ENCODE assay signal across 1 cellular context in genomic region chr17:76353599-76354316, GRCh38.
A peak's percentile ranks its signal among the peaks of the same experiment; 100 is the strongest.
TF ChIP-seq lines count a peak whose summit lies in the region.

A gene with protein sequence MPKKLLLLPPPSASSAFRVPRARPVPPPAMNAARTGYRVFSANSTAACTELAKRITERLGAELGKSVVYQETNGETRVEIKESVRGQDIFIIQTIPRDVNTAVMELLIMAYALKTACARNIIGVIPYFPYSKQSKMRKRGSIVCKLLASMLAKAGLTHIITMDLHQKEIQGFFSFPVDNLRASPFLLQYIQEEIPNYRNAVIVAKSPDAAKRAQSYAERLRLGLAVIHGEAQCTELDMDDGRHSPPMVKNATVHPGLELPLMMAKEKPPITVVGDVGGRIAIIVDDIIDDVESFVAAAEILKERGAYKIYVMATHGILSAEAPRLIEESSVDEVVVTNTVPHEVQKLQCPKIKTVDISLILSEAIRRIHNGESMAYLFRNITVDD (minus strand): TSS chr17:76353916. CDS start chr17:76353703, 213 bp downstream.

TF ChIP-seq in HepG2, 621 proteins besides CTCF, POLR2A, EP300 and RAD21 (continued from another document and continues in another):
- TF ChIP-seq ZNF512 (CRISPR knock-in tag; IDR thresholded peaks at IDR 0.05) (0 out of 2 replicates have a peak, but pooled peaks have one; percentile 2), ERF (CRISPR knock-in tag; IDR thresholded peaks at IDR 0.05) (peak; percentile 95), ZNF772 (CRISPR knock-in tag; IDR thresholded peaks at IDR 0.05) (peak; percentile 94), ATF6 (CRISPR knock-in tag; conservative IDR thresholded peaks at IDR 0.05) (no peak), ZBTB4 (CRISPR knock-in tag; IDR thresholded peaks at IDR 0.05; ENCODE audit: borderline replicate concordance) (peak; percentile 98), ZZZ3 (CRISPR knock-in tag; IDR thresholded peaks at IDR 0.05; ENCODE audit: borderline replicate concordance) (peak; percentile 52; the same call in 1 of the 2 replicates), ZNF629 (CRISPR knock-in tag; conservative IDR thresholded peaks at IDR 0.05) (no peak; the same call in 1 of the 2 replicates), WIZ (CRISPR knock-in tag; IDR thresholded peaks at IDR 0.05) (no peak), ISX (CRISPR knock-in tag; conservative IDR thresholded peaks at IDR 0.05) (no peak), SP2 (CRISPR knock-in tag; IDR thresholded peaks at IDR 0.05) (no peak; the same call in 1 of the 2 replicates), NFIC (IDR thresholded peaks at IDR 0.05; ENCODE audit: low read length) (peak; percentile 79; the same call in 1 of the 2 replicates), ZNF10 (CRISPR knock-in tag; IDR thresholded peaks at IDR 0.05; ENCODE audit: borderline replicate concordance, low read depth) (no peak), NFKBIZ (CRISPR knock-in tag; IDR thresholded peaks at IDR 0.05) (peak; percentile 85; the same call in 1 of the 2 replicates), ZBTB20 (CRISPR knock-in tag; IDR thresholded peaks at IDR 0.05; ENCODE audit: borderline replicate concordance, low read depth) (peak; percentile 80; the same call in 1 of the 2 replicates), PRDM10 (CRISPR knock-in tag; IDR thresholded peaks at IDR 0.05; ENCODE audit: low read depth) (peak; percentile 14; the same call in 1 of the 2 replicates), ZSCAN12 (CRISPR knock-in tag; IDR thresholded peaks at IDR 0.05) (peak; percentile 91; the same call in 1 of the 2 replicates), SRSF9 (IDR thresholded peaks at IDR 0.05; ENCODE audit: borderline replicate concordance, insufficient read depth, low read depth, low read length, poor library complexity, severe bottlenecking) (no peak), ZNF205 (CRISPR knock-in tag; IDR thresholded peaks at IDR 0.05) (peak; percentile 78), MIER2 (CRISPR knock-in tag; IDR thresholded peaks at IDR 0.05) (peak; percentile 57), ETV5 (CRISPR knock-in tag; IDR thresholded peaks at IDR 0.05; ENCODE audit: borderline replicate concordance) (peak; percentile 61), ZNF879 (CRISPR knock-in tag; IDR thresholded peaks at IDR 0.05) (no peak), TBX2 (CRISPR knock-in tag; IDR thresholded peaks at IDR 0.05; ENCODE audit: borderline replicate concordance) (peak; percentile 82), ZNF574 (CRISPR knock-in tag; IDR thresholded peaks at IDR 0.05) (peak; percentile 99), SOX6 (IDR thresholded peaks at IDR 0.05) (no peak), SOX6 (CRISPR knock-in tag; IDR thresholded peaks at IDR 0.05) (peak; percentile 80; the same call in 1 of the 2 replicates), NCOA2 (CRISPR knock-in tag; IDR thresholded peaks at IDR 0.05) (peak; percentile 78), PPARG (CRISPR knock-in tag; conservative IDR thresholded peaks at IDR 0.05) (peak; percentile 50; the same call in 1 of the 2 replicates)
- TF ChIP-seq, protein P1, sequence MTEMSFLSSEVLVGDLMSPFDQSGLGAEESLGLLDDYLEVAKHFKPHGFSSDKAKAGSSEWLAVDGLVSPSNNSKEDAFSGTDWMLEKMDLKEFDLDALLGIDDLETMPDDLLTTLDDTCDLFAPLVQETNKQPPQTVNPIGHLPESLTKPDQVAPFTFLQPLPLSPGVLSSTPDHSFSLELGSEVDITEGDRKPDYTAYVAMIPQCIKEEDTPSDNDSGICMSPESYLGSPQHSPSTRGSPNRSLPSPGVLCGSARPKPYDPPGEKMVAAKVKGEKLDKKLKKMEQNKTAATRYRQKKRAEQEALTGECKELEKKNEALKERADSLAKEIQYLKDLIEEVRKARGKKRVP (CRISPR knock-in tag; IDR thresholded peaks at IDR 0.05) = peak in 1 of 2 experiments; percentile 76; a peak in 1 of 4 replicates
- TF ChIP-seq, protein P2, sequence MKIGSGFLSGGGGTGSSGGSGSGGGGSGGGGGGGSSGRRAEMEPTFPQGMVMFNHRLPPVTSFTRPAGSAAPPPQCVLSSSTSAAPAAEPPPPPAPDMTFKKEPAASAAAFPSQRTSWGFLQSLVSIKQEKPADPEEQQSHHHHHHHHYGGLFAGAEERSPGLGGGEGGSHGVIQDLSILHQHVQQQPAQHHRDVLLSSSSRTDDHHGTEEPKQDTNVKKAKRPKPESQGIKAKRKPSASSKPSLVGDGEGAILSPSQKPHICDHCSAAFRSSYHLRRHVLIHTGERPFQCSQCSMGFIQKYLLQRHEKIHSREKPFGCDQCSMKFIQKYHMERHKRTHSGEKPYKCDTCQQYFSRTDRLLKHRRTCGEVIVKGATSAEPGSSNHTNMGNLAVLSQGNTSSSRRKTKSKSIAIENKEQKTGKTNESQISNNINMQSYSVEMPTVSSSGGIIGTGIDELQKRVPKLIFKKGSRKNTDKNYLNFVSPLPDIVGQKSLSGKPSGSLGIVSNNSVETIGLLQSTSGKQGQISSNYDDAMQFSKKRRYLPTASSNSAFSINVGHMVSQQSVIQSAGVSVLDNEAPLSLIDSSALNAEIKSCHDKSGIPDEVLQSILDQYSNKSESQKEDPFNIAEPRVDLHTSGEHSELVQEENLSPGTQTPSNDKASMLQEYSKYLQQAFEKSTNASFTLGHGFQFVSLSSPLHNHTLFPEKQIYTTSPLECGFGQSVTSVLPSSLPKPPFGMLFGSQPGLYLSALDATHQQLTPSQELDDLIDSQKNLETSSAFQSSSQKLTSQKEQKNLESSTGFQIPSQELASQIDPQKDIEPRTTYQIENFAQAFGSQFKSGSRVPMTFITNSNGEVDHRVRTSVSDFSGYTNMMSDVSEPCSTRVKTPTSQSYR (CRISPR knock-in tag; IDR thresholded peaks at IDR 0.05; ENCODE audit: borderline replicate concordance) = peak; percentile 62; the same call in 1 of the 2 replicates
- TF ChIP-seq, protein P3, sequence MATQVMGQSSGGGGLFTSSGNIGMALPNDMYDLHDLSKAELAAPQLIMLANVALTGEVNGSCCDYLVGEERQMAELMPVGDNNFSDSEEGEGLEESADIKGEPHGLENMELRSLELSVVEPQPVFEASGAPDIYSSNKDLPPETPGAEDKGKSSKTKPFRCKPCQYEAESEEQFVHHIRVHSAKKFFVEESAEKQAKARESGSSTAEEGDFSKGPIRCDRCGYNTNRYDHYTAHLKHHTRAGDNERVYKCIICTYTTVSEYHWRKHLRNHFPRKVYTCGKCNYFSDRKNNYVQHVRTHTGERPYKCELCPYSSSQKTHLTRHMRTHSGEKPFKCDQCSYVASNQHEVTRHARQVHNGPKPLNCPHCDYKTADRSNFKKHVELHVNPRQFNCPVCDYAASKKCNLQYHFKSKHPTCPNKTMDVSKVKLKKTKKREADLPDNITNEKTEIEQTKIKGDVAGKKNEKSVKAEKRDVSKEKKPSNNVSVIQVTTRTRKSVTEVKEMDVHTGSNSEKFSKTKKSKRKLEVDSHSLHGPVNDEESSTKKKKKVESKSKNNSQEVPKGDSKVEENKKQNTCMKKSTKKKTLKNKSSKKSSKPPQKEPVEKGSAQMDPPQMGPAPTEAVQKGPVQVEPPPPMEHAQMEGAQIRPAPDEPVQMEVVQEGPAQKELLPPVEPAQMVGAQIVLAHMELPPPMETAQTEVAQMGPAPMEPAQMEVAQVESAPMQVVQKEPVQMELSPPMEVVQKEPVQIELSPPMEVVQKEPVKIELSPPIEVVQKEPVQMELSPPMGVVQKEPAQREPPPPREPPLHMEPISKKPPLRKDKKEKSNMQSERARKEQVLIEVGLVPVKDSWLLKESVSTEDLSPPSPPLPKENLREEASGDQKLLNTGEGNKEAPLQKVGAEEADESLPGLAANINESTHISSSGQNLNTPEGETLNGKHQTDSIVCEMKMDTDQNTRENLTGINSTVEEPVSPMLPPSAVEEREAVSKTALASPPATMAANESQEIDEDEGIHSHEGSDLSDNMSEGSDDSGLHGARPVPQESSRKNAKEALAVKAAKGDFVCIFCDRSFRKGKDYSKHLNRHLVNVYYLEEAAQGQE (IDR thresholded peaks at IDR 0.05; ENCODE audit: borderline replicate concordance in 1 of 2, low read depth in 1 of 2, low read length in 2 of 2) = peak in 1 of 2 experiments; percentile 80; a peak in 1 of 4 replicates
